Comparison of ENCODE assay signal across 8 cellular contexts in genomic region chr1:235328271-235329138, GRCh38. TPM values are rescaled to one million over a fixed set of nuclear protein-coding genes. Genes with fewer than 3 reads are reported as not detected.
DNase-seq lines count a peak whose midpoint lies in the region; ATAC-seq and TF ChIP-seq lines count a peak whose summit lies in the region.

Gene GGPS1, plus strand, starts transcription at chr1:235328570. Its CDS starts 6,695 bp downstream, at chr1:235335265.

- intact Hi-C loops in Panc1 (cut with micrococcal nuclease; ENCODE audit: unreplicated experiment) = loop anchor here (2.0 to 5.0 kb wide), 2 partner anchors 76 to 86 kb away; no protein-coding TSS in a partner anchor

- no peaks in the 10 kb centered on the region for H3K27me3 Mint-ChIP-seq in activated T-cell treated with anti-CD3 and anti-CD28 coated beads, Interleukin-2, amount 50 U/mL, for 4 hours (ENCODE audit: low read depth)

- no peaks in the 10 kb centered on the region for H3K9me3 ChIP-seq in Panc1 (ENCODE audit: control insufficient read depth, insufficient read depth, low read depth, low read length)
- no peaks in the 10 kb centered on the region for H3K9me3 ChIP-seq in mucosa of stomach (ENCODE audit: control insufficient read depth, low read length)

- DNase-seq in DMS79 treated with DMSO at 0.1 percent for 48 hours (lab: John Stamatoyannopoulos, UW) = peak; percentile 99
- peak; percentile 99 for DNase-seq in Panc1 (ENCODE audit: low read depth, low spot score)
- DNase-seq in activated T-cell treated with anti-CD3 and anti-CD28 coated beads, Interleukin-2, amount 50 U/mL, for 4 hours = peak; percentile 98
- DNase-seq in stimulated activated CD8-positive, alpha-beta memory T cell treated with anti-CD3 and anti-CD28 coated beads, Interleukin-7, amount 100 ng/mL, for 1 hour (ENCODE audit: low read depth in 2 of 2) = peak; percentile 96 to 100

- H3K9me3 Mint-ChIP-seq in activated T-cell treated with anti-CD3 and anti-CD28 coated beads, Interleukin-2, amount 50 U/mL, for 4 hours = no peaks in the 10 kb centered on the region

- H3K9ac ChIP-seq in KMS-11 (peak within 1 kb of the TSS; percentile 75), mucosa of stomach (ENCODE audit: low read length) (peak within 1 kb of the TSS; percentile 94)

- TF ChIP-seq CTCF in KMS-11 (conservative IDR thresholded peaks at IDR 0.05; ENCODE audit: low read depth, low read length) (no peak), Panc1 (IDR thresholded peaks at IDR 0.05) (no peak)

- peaks cover 24% of the 10 kb centered on the region for H3K4me1 Mint-ChIP-seq in activated T-cell treated with anti-CD3 and anti-CD28 coated beads, Interleukin-2, amount 50 U/mL, for 4 hours (ENCODE audit: low read depth)

- in situ Hi-C loops in Panc1 (cut with HindIII; ENCODE audit: low pct_unique_long_range_greater_than_20kb, low sequenced_read_pairs) = no loop called here

- H3K4me1 ChIP-seq in KMS-11 (ENCODE audit: low read depth, poor library complexity, severe bottlenecking) = peaks cover 42% of the 10 kb centered on the region
- H3K4me1 ChIP-seq in Panc1 (ENCODE audit: control insufficient read depth, insufficient read depth, low read length) = peaks cover 25% of the 10 kb centered on the region
- peaks cover 22% of the 10 kb centered on the region for H3K4me1 ChIP-seq in mucosa of stomach (ENCODE audit: control insufficient read depth, insufficient read depth, low read length)

- POLR2A ChIA-PET in Panc1 (lab: Charles Lee) = interaction anchor here (0.6 to 1.4 kb wide), 3 partner anchors 16 to 82 kb away, joined by 4 to 14 read pairs (median 7); no protein-coding TSS in a partner anchor

- no peaks in the 10 kb centered on the region for H3K27me3 ChIP-seq in KMS-11 (ENCODE audit: insufficient read depth, low read depth)
- no peaks in the 10 kb centered on the region for H3K27me3 ChIP-seq in Panc1 (ENCODE audit: control insufficient read depth, insufficient read depth, low read length)
- no peaks in the 10 kb centered on the region for H3K27me3 ChIP-seq in mucosa of stomach (ENCODE audit: control insufficient read depth, insufficient read depth, low read length)

- H3K27ac ChIP-seq in KMS-11 (peak within 1 kb of the TSS; percentile 67), Panc1 (ENCODE audit: low read length) (peak within 1 kb of the TSS; percentile 98)

- CTCF ChIA-PET in Panc1 (lab: Charles Lee) = interaction anchor here (0.8 kb wide), 1 partner anchor 70 kb away, joined by 4 read pairs; no protein-coding TSS in a partner anchor

- peak; percentile 72 for ATAC-seq in GM21786 (IDR thresholded peaks at IDR 0.05; ENCODE audit: unreplicated experiment)
- peak; percentile 92 for ATAC-seq in Panc1
- peak; percentile 80 to 81 for ATAC-seq in activated T-cell treated with anti-CD3 and anti-CD28 coated beads, Interleukin-2, amount 50 U/mL, for 4 hours
- ATAC-seq in esophagus mucosa = peak; percentile 96

- H3K4me2 ChIP-seq in KMS-11 = peak within 1 kb of the TSS; percentile 93

- H3K36me3 Mint-ChIP-seq in activated T-cell treated with anti-CD3 and anti-CD28 coated beads, Interleukin-2, amount 50 U/mL, for 4 hours (ENCODE audit: insufficient read depth) = peaks cover 14% of the 10 kb centered on the region

- H3K4me3 ChIP-seq in KMS-11 (IDR thresholded peaks at IDR 0.05; ENCODE audit: insufficient read depth, low read depth, low read length) = peak within 1 kb of the TSS; percentile 84
- H3K4me3 ChIP-seq in Panc1 (ENCODE audit: low read depth in 2 of 2, low read length in 2 of 2) = peak within 1 kb of the TSS; percentile 95 to 99
- H3K4me3 ChIP-seq in mucosa of stomach (ENCODE audit: low read length) = peak within 1 kb of the TSS; percentile 78

- H3K36me3 ChIP-seq in KMS-11 (ENCODE audit: insufficient read depth) = no peaks in the 10 kb centered on the region
- H3K36me3 ChIP-seq in Panc1 (ENCODE audit: control insufficient read depth, insufficient read depth, low read length) = peaks cover 16% of the 10 kb centered on the region
- no peaks in the 10 kb centered on the region for H3K36me3 ChIP-seq in mucosa of stomach (ENCODE audit: control insufficient read depth, insufficient read depth, low read length)

- peak within 1 kb of the TSS; percentile 67 for H2AFZ ChIP-seq in KMS-11 (ENCODE audit: low read depth)

- BruUV-seq in Panc1 (replicated peaks; lab: Mats Ljungman, UMichigan) = no TSS peak

- peaks cover 86% of the 10 kb centered on the region for H3K79me2 ChIP-seq in KMS-11 (ENCODE audit: insufficient read depth, low read depth)

- H3K4me3 Mint-ChIP-seq in activated T-cell treated with anti-CD3 and anti-CD28 coated beads, Interleukin-2, amount 50 U/mL, for 4 hours = no peak within 1 kb of the TSS

- peaks cover 24% of the 10 kb centered on the region for H4K20me1 ChIP-seq in KMS-11 (ENCODE audit: insufficient read depth)

RNA-seq across cellular contexts. Expression of gene GGPS1, which starts in this region (rescaled TPM):
- total RNA-seq in Panc1 (2021; ENCODE audit: unreplicated experiment) (60.6 TPM), esophagus mucosa (21.1 TPM)
- polyA plus RNA-seq in Panc1 (2012; ENCODE audit: insufficient read length) = 35.4 TPM
- total RNA-seq in activated T-cell treated with anti-CD3 and anti-CD28 coated beads, Interleukin-2, amount 50 U/mL, for 4 hours = 10 to 100 TPM; 20.9 to 21.9 (median 21.5) TPM

Comparison
In these comparisons a context has a peak if more than half of its experiments do, and no peak if none do; other contexts are left out.
1. Peak in every context shown above with its lines: DNase-seq, ATAC-seq, H3K4me3 ChIP-seq and H3K27ac ChIP-seq.